Comparison of ENCODE assay signal across 8 cellular contexts in genomic region chr1:3012511-3013291, GRCh38.
DNase-seq lines count a peak whose midpoint lies in the region; ATAC-seq lines count a peak whose summit lies in the region.

No MANE protein-coding gene starts in this region.

- H3K9me3 Mint-ChIP-seq in activated naive CD4-positive, alpha-beta T cell treated with anti-CD3 and anti-CD28 coated beads, Interleukin-2, amount 10 ng/mL, durations not matched to agents 7 days and 5 days, result peaks cover 13% of the 10 kb centered on the region

- CTCF ChIA-PET in activated naive CD4-positive, alpha-beta T cell treated with anti-CD3 and anti-CD28 coated beads, Interleukin-2, amount 10 ng/mL, durations not matched to agents 7 days and 5 days (lab: Charles Lee), result interaction anchor here (0.6 to 1.6 kb wide), 3 partner anchors 270 to 412 kb away, joined by 3 to 10 read pairs (median 4); no protein-coding TSS in a partner anchor

- H3K4me1 Mint-ChIP-seq in activated naive CD4-positive, alpha-beta T cell treated with anti-CD3 and anti-CD28 coated beads, Interleukin-2, amount 10 ng/mL, durations not matched to agents 7 days and 5 days, result peaks cover 2% of the 10 kb centered on the region

- peak; percentile 28 for DNase-seq in COLO829 (ENCODE audit: low spot score)
- peak; percentile 18 for DNase-seq in NCI-H2171 treated with DMSO at 0.1 percent for 48 hours (lab: John Stamatoyannopoulos, UW)
- peak; percentile 62 for DNase-seq in activated naive CD4-positive, alpha-beta T cell treated with anti-CD3 and anti-CD28 coated beads, Interleukin-2, amount 10 ng/mL, durations not matched to agents 7 days and 5 days
- peak; percentile 83 for DNase-seq in hepatic stellate cell (ENCODE audit: low spot score)
- peak; percentile 12 to 54 for DNase-seq in stimulated activated CD4-positive, alpha-beta T cell treated with anti-CD3 and anti-CD28 coated beads, Interleukin-15, amount 100 ng/mL, for 1 hour (ENCODE audit: low read depth in 1 of 2, low spot score in 1 of 2)
- no peak for DNase-seq in GM19240 (ENCODE audit: insufficient read length, low spot score)

- no peaks in the 10 kb centered on the region for H3K36me3 Mint-ChIP-seq in activated naive CD4-positive, alpha-beta T cell treated with anti-CD3 and anti-CD28 coated beads, Interleukin-2, amount 10 ng/mL, durations not matched to agents 7 days and 5 days

- no peak overlapping the region for H3K27ac Mint-ChIP-seq in activated naive CD4-positive, alpha-beta T cell treated with anti-CD3 and anti-CD28 coated beads, Interleukin-2, amount 10 ng/mL, durations not matched to agents 7 days and 5 days

- ATAC-seq in HG03457 (IDR thresholded peaks at IDR 0.05; ENCODE audit: unreplicated experiment) (no peak), GM18868 (IDR thresholded peaks at IDR 0.05; ENCODE audit: unreplicated experiment) (no peak)

- H3K27me3 Mint-ChIP-seq in activated naive CD4-positive, alpha-beta T cell treated with anti-CD3 and anti-CD28 coated beads, Interleukin-2, amount 10 ng/mL, durations not matched to agents 7 days and 5 days, result peaks cover 23% of the 10 kb centered on the region

- H3K4me3 Mint-ChIP-seq in activated naive CD4-positive, alpha-beta T cell treated with anti-CD3 and anti-CD28 coated beads, Interleukin-2, amount 10 ng/mL, durations not matched to agents 7 days and 5 days, result no peak overlapping the region
